21 cellular contexts compared by ENCODE assay signal in genomic region chr2:40115348-40115747, GRCh38.
"Had no signal": no experiment of that assay in that cellular context is flagged by ENCODE, and none has a peak within 500 bp of the region (broad histone marks: within the 10 kb centered on the region; RNA-seq: fewer than 3 reads in every experiment).

No MANE protein-coding gene starts in this region.

- H3K79me2 ChIP-seq: parathyroid adenoma had no signal

- H3K36me3 ChIP-seq: neural progenitor cell, thoracic aorta, tibial nerve, upper lobe of right lung, uterus had no signal

- H3K27ac ChIP-seq: heart right ventricle, neural progenitor cell, parathyroid adenoma, thoracic aorta, tibial nerve, upper lobe of right lung, uterus had no signal

- H3K27me3 ChIP-seq: esophagus squamous epithelium, heart right ventricle, neural progenitor cell, tibial nerve, upper lobe of right lung, uterus had no signal

- DNase-seq: cortex of kidney; effector memory CD8-positive, alpha-beta T cell; erythroblast; esophagus squamous epithelium; foreskin melanocyte; glutamatergic neuron; heart right ventricle; hippocampal formation; left colon; mucosa of descending colon; naive thymus-derived CD4-positive, alpha-beta T cell; stimulated activated CD4-positive, alpha-beta T cell treated with anti-CD3 and anti-CD28 coated beads, Interleukin-4, amount 100 ng/mL, for 4 hours; stimulated activated naive B cell treated with anti-CD40 and anti-IgM and Interleukin-4, amounts not matched to agents 10 μg/mL and 1 μg/mL and 100 μg/mL, for 72 hours; upper lobe of right lung; uterus had no signal

- H3K4me3 ChIP-seq: esophagus squamous epithelium, heart right ventricle, lung, mucosa of descending colon, neural progenitor cell, thoracic aorta, tibial nerve, upper lobe of right lung, uterus had no signal

- H3K9me3 ChIP-seq: esophagus squamous epithelium, heart right ventricle, mucosa of descending colon, thoracic aorta, tibial nerve, upper lobe of right lung, uterus had no signal

- H2AFZ ChIP-seq: neural progenitor cell, parathyroid adenoma had no signal

- H3K4me2 ChIP-seq: neural progenitor cell had no signal

- H3K9ac ChIP-seq: neural progenitor cell, parathyroid adenoma had no signal

- ATAC-seq: effector memory CD8-positive, alpha-beta T cell; left colon; mucosa of descending colon; naive thymus-derived CD4-positive, alpha-beta T cell; sciatic nerve; stimulated activated naive B cell treated with anti-CD40 and anti-IgM and Interleukin-4, amounts not matched to agents 10 μg/mL and 1 μg/mL and 100 μg/mL, for 72 hours; upper lobe of right lung had no signal

- H3K4me1 ChIP-seq: neural progenitor cell, parathyroid adenoma, tibial nerve, upper lobe of right lung had no signal
